1 cellular context compared by ENCODE assay signal in genomic region chr6:33123181-33123580, GRCh38.
TF ChIP-seq lines count a peak whose summit lies in the region.

No MANE protein-coding gene starts in this region.

TF ChIP-seq in GM23338, 12 proteins besides CTCF, POLR2A, EP300 and RAD21 (continued from another document):
- TF ChIP-seq, protein P1, sequence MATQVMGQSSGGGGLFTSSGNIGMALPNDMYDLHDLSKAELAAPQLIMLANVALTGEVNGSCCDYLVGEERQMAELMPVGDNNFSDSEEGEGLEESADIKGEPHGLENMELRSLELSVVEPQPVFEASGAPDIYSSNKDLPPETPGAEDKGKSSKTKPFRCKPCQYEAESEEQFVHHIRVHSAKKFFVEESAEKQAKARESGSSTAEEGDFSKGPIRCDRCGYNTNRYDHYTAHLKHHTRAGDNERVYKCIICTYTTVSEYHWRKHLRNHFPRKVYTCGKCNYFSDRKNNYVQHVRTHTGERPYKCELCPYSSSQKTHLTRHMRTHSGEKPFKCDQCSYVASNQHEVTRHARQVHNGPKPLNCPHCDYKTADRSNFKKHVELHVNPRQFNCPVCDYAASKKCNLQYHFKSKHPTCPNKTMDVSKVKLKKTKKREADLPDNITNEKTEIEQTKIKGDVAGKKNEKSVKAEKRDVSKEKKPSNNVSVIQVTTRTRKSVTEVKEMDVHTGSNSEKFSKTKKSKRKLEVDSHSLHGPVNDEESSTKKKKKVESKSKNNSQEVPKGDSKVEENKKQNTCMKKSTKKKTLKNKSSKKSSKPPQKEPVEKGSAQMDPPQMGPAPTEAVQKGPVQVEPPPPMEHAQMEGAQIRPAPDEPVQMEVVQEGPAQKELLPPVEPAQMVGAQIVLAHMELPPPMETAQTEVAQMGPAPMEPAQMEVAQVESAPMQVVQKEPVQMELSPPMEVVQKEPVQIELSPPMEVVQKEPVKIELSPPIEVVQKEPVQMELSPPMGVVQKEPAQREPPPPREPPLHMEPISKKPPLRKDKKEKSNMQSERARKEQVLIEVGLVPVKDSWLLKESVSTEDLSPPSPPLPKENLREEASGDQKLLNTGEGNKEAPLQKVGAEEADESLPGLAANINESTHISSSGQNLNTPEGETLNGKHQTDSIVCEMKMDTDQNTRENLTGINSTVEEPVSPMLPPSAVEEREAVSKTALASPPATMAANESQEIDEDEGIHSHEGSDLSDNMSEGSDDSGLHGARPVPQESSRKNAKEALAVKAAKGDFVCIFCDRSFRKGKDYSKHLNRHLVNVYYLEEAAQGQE (IDR thresholded peaks at IDR 0.05; ENCODE audit: unreplicated experiment): no peak
